Comparison of ENCODE assay signal across 8 cellular contexts in the genomic region with DNA sequence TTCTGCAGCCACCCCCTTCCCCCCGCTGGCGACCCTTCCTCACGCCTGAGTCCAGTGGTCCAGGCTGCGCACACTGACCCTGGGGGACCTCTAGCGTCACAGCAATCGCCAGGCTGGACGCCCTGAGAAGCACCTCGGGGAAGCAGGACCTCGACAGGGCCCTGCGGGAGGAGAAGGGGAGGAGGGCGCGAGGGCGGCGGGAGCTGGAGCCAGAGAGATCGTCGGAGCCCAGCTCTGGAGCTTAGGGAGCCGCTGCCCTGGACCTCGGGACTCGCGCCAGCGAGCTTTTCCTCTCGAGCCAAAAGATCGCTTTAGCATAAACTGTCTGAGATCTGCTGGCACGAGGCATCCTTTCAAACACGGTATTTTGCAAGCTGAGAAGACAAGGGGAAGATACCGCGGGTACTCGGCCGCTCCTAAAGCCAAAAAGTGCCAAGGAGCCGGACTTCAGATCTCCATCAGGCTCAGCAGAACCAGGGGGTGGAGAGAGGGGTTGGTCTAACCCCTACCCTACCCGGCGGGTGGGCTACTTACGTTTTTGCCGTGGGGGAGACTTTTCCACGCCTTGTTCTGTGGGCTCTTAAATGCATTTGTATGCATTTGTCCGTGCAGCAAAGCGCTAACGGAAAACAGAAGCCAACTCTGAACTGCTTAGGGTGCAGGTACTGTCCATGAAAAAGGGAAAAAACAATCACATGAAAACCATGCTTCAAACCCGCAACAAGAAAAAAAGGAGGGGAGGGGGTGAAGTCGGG. TPM values are rescaled to one million over a fixed set of nuclear protein-coding genes. Genes with fewer than 3 reads are reported as not detected.
DNase-seq lines count a peak whose midpoint lies in the region; ATAC-seq and TF ChIP-seq lines count a peak whose summit lies in the region.

No MANE protein-coding gene starts in this region.

- H3K9ac ChIP-seq in subcutaneous abdominal adipose tissue (ENCODE audit: low read length in 5 of 5), result peak overlapping the region in 3 of 5 donors; percentile 37 to 62 (median 47)

- no peaks in the 10 kb centered on the region for H3K36me3 ChIP-seq in body of pancreas (replicated peaks in 1 of 2; ENCODE audit: insufficient read depth in 1 of 2, low read depth in 2 of 2)
- no peaks in the 10 kb centered on the region for H3K36me3 ChIP-seq in subcutaneous abdominal adipose tissue (ENCODE audit: control insufficient read depth in 5 of 5, insufficient read depth in 5 of 5, low read length in 5 of 5)

- peaks cover 7% of the 10 kb centered on the region for H3K4me1 Mint-ChIP-seq in activated naive CD4-positive, alpha-beta T cell treated with anti-CD3 and anti-CD28 coated beads, Interleukin-2, amount 10 ng/mL, durations not matched to agents 7 days and 5 days

- H3K9me3 ChIP-seq in body of pancreas (no peaks in the 10 kb centered on the region), subcutaneous abdominal adipose tissue (ENCODE audit: control insufficient read depth in 5 of 5, low read length in 5 of 5) (no peaks in the 10 kb centered on the region)

- H3K4me1 ChIP-seq in body of pancreas, result peaks cover 23% of the 10 kb centered on the region
- H3K4me1 ChIP-seq in subcutaneous abdominal adipose tissue (ENCODE audit: control insufficient read depth in 5 of 5, insufficient read depth in 5 of 5, low read length in 5 of 5), result peaks cover 0 to 27% (median 24%) of the 10 kb centered on the region in 5 donors

- H3K27me3 Mint-ChIP-seq in activated naive CD4-positive, alpha-beta T cell treated with anti-CD3 and anti-CD28 coated beads, Interleukin-2, amount 10 ng/mL, durations not matched to agents 7 days and 5 days, result peaks cover 36% of the 10 kb centered on the region

- H3K4me3 Mint-ChIP-seq in activated naive CD4-positive, alpha-beta T cell treated with anti-CD3 and anti-CD28 coated beads, Interleukin-2, amount 10 ng/mL, durations not matched to agents 7 days and 5 days, result peak overlapping the region; percentile 39

- no peak for DNase-seq in activated naive CD4-positive, alpha-beta T cell treated with anti-CD3 and anti-CD28 coated beads, Interleukin-2, amount 10 ng/mL, durations not matched to agents 7 days and 5 days
- DNase-seq in activated naive CD4-positive, alpha-beta T cell treated with anti-CD3 and anti-CD28 coated beads, Interleukin-2, amount 50 U/mL, for 72 hours (ENCODE audit: low spot score in 2 of 2), result no peak
- peak in 3 of 4 donors; percentile 2 to 16 (median 7) for DNase-seq in body of pancreas
- peak; percentile 72 for DNase-seq in islet precursor cell
- no peak for DNase-seq in UCSD-AML1 (lab: John Stamatoyannopoulos, UW; ENCODE audit: unreplicated experiment)
- DNase-seq in kidney tubule cell (ENCODE audit: low spot score), result no peak
- DNase-seq in NCI-H2196 (lab: John Stamatoyannopoulos, UW; ENCODE audit: unreplicated experiment), result no peak

- TF ChIP-seq CTCF in body of pancreas (IDR thresholded peaks at IDR 0.05), result no peak

- H3K27ac ChIP-seq in body of pancreas (no peak overlapping the region), subcutaneous abdominal adipose tissue (ENCODE audit: low read depth, low read length) (no peak overlapping the region)

- no peak overlapping the region for H3K27ac Mint-ChIP-seq in activated naive CD4-positive, alpha-beta T cell treated with anti-CD3 and anti-CD28 coated beads, Interleukin-2, amount 10 ng/mL, durations not matched to agents 7 days and 5 days
- no peak overlapping the region for H3K27ac Mint-ChIP-seq in activated naive CD4-positive, alpha-beta T cell treated with anti-CD3 and anti-CD28 coated beads, Interleukin-2, amount 50 U/mL, for 72 hours

- ATAC-seq in activated naive CD4-positive, alpha-beta T cell treated with anti-CD3 and anti-CD28 coated beads, Interleukin-2, amount 50 U/mL, for 72 hours, result no peak
- ATAC-seq in body of pancreas, result no peak

- intact Hi-C loops in body of pancreas (cut with DNase I), result no loop called here

- H3K36me3 Mint-ChIP-seq in activated naive CD4-positive, alpha-beta T cell treated with anti-CD3 and anti-CD28 coated beads, Interleukin-2, amount 10 ng/mL, durations not matched to agents 7 days and 5 days, result no peaks in the 10 kb centered on the region
- H3K36me3 Mint-ChIP-seq in activated naive CD4-positive, alpha-beta T cell treated with anti-CD3 and anti-CD28 coated beads, Interleukin-2, amount 50 U/mL, for 72 hours, result peaks cover 7% of the 10 kb centered on the region in 2 donors

- CTCF ChIA-PET in activated naive CD4-positive, alpha-beta T cell treated with anti-CD3 and anti-CD28 coated beads, Interleukin-2, amount 10 ng/mL, durations not matched to agents 7 days and 5 days (lab: Charles Lee), result no interaction called here

- WGBS in body of pancreas, 2 donors, result 0% methylated on average over 23 to 37 of the region's 40 CpGs

- TF ChIP-seq POLR2A in body of pancreas (IDR thresholded peaks at IDR 0.05), result no peak

- peaks cover 0 to 14% of the 10 kb centered on the region in 2 donors for H3K27me3 ChIP-seq in body of pancreas
- H3K27me3 ChIP-seq in subcutaneous abdominal adipose tissue (ENCODE audit: control insufficient read depth in 5 of 5, insufficient read depth in 4 of 5, low read length in 5 of 5), result peaks cover 3 to 16% (median 10%) of the 10 kb centered on the region in 5 donors

- no peaks in the 10 kb centered on the region for H3K9me3 Mint-ChIP-seq in activated naive CD4-positive, alpha-beta T cell treated with anti-CD3 and anti-CD28 coated beads, Interleukin-2, amount 10 ng/mL, durations not matched to agents 7 days and 5 days
- peaks cover 0 to 4% of the 10 kb centered on the region in 2 donors for H3K9me3 Mint-ChIP-seq in activated naive CD4-positive, alpha-beta T cell treated with anti-CD3 and anti-CD28 coated beads, Interleukin-2, amount 50 U/mL, for 72 hours

- peak overlapping the region in 1 of 2 donors; percentile 1 for H3K4me3 ChIP-seq in body of pancreas
- H3K4me3 ChIP-seq in subcutaneous abdominal adipose tissue (ENCODE audit: low read depth in 1 of 5, low read length in 5 of 5), result peak overlapping the region; percentile 59 to 82 (median 67)

RNA-seq across cellular contexts. Expression of a gene that starts 0.6 kb away (rescaled TPM):
- not detected for total RNA-seq in activated naive CD4-positive, alpha-beta T cell treated with anti-CD3 and anti-CD28 coated beads, Interleukin-2, amount 50 U/mL, for 72 hours
- under 1 TPM in 1 of 2 donors, not detected in 1; under 0.01 TPM for total RNA-seq in body of pancreas

Comparison
In these comparisons a context has a peak if more than half of its experiments do, and no peak if none do; other contexts are left out.
1. DNase-seq: peak in body of pancreas (3 of 4) and islet precursor cell (single experiment); none in activated naive CD4-positive, alpha-beta T cell treated with anti-CD3 and anti-CD28 coated beads, Interleukin-2, amount 10 ng/mL, durations not matched to agents 7 days and 5 days (single experiment), activated naive CD4-positive, alpha-beta T cell treated with anti-CD3 and anti-CD28 coated beads, Interleukin-2, amount 50 U/mL, for 72 hours (0 of 2), UCSD-AML1 (single experiment), kidney tubule cell (single experiment) and NCI-H2196 (single experiment).